In the genomic region with DNA sequence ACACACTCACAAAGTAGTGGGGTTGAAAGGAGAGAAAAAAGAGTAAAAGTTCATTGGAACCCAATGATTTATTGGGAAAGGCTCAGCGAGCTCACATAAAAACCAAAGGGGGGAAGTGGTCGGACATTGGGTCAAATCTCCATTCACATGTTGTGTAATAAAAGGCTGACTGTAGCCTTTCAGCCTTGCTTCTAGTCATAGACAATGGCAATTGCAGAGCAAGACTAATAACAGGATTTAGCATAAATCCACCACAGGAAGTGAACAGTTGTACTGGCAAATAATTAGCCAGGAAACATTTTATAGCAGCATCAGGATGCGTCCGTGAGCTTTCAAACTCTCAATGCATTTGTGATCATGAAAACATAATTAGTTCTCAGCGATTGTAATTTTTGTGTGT, we compare ENCODE assay signal across 8 cellular contexts.
DNase-seq lines count a peak whose midpoint lies in the region; ATAC-seq and TF ChIP-seq lines count a peak whose summit lies in the region.

No MANE protein-coding gene starts in this region.

- no peaks in the 10 kb centered on the region for H3K9me3 ChIP-seq in left ventricle myocardium inferior (replicated peaks)
- H3K9me3 ChIP-seq in CD8-positive, alpha-beta T cell (ENCODE audit: low read length), result no peaks in the 10 kb centered on the region

- H3K27ac ChIP-seq in left ventricle myocardium inferior (replicated peaks) (peak overlapping the region; percentile 59), dorsolateral prefrontal cortex (peak overlapping the region in 5 of 59 donors; percentile 6 to 56 (median 17))
- H3K27ac ChIP-seq in CD8-positive, alpha-beta T cell (ENCODE audit: low read depth, low read length), result no peak overlapping the region

- H3K4me3 ChIP-seq in left ventricle myocardium inferior (peak overlapping the region; percentile 44), dorsolateral prefrontal cortex (peak overlapping the region in 42 of 59 donors; percentile 1 to 49 (median 20))
- H3K4me3 ChIP-seq in CD8-positive, alpha-beta T cell (ENCODE audit: low read depth, low read length), result no peak overlapping the region

- no peak for DNase-seq in left ventricle myocardium inferior
- no peak for DNase-seq in left ventricle myocardium superior
- DNase-seq in dorsolateral prefrontal cortex, result no peak
- no peak for DNase-seq in type B pancreatic cell (ENCODE audit: extremely low spot score, unreplicated experiment)
- no peak for DNase-seq in activated naive CD4-positive, alpha-beta T cell (lab: John Stamatoyannopoulos, UW)
- DNase-seq in CD8-positive, alpha-beta T cell, result no peak
- DNase-seq in T-cell, result no peak

- intact Hi-C loops in left ventricle myocardium inferior (cut with micrococcal nuclease) (no loop called here), left ventricle myocardium superior (cut with micrococcal nuclease) (no loop called here), dorsolateral prefrontal cortex (cut with DNase I) (no loop called here)
- intact Hi-C loops in CD8-positive, alpha-beta T cell (cut with DNase I, micrococcal nuclease), result no loop called here

- H3K27me3 ChIP-seq in left ventricle myocardium inferior (ENCODE audit: low read depth) (no peaks in the 10 kb centered on the region), dorsolateral prefrontal cortex (no peaks in the 10 kb centered on the region)
- no peaks in the 10 kb centered on the region for H3K27me3 ChIP-seq in CD8-positive, alpha-beta T cell (ENCODE audit: insufficient read depth, low read length)

- H3K36me3 ChIP-seq in left ventricle myocardium inferior, result no peaks in the 10 kb centered on the region
- H3K36me3 ChIP-seq in CD8-positive, alpha-beta T cell (ENCODE audit: insufficient read depth, low read length), result no peaks in the 10 kb centered on the region

- POLR2A ChIA-PET in CD8-positive, alpha-beta T cell (lab: Charles Lee), result no interaction called here
- POLR2A ChIA-PET in T-cell (lab: Charles Lee), result no interaction called here

- H3K4me1 ChIP-seq in left ventricle myocardium inferior, result peaks cover 14% of the 10 kb centered on the region
- no peaks in the 10 kb centered on the region for H3K4me1 ChIP-seq in CD8-positive, alpha-beta T cell (ENCODE audit: insufficient read depth, low read length)

- H3K9me3 Mint-ChIP-seq in type B pancreatic cell, result peaks cover 7% of the 10 kb centered on the region
- H3K9me3 Mint-ChIP-seq in CD8-positive, alpha-beta T cell, result no peaks in the 10 kb centered on the region
- H3K9me3 Mint-ChIP-seq in T-cell, result no peaks in the 10 kb centered on the region

- H3K4me3 Mint-ChIP-seq in type B pancreatic cell (peak overlapping the region; percentile 48), T-cell (no peak overlapping the region)
- H3K4me3 Mint-ChIP-seq in CD8-positive, alpha-beta T cell, result no peak overlapping the region

- H3K27me3 Mint-ChIP-seq in type B pancreatic cell, result no peaks in the 10 kb centered on the region
- no peaks in the 10 kb centered on the region for H3K27me3 Mint-ChIP-seq in CD8-positive, alpha-beta T cell (ENCODE audit: low read depth)
- H3K27me3 Mint-ChIP-seq in T-cell, result peaks cover 0 to 3% of the 10 kb centered on the region in 2 donors

- CTCF ChIA-PET in CD8-positive, alpha-beta T cell (lab: Charles Lee), result no interaction called here
- CTCF ChIA-PET in T-cell (lab: Charles Lee), result no interaction called here

- no peak for TF ChIP-seq CTCF in left ventricle myocardium inferior (IDR thresholded peaks at IDR 0.05; ENCODE audit: borderline replicate concordance)
- TF ChIP-seq CTCF in dorsolateral prefrontal cortex (IDR thresholded peaks at IDR 0.05 in 54 of 56, conservative IDR thresholded peaks at IDR 0.05 in 2 of 56; ENCODE audit: low read depth in 1 of 56, partially characterized antibody in 56 of 56), result no peak
- TF ChIP-seq CTCF in type B pancreatic cell (conservative IDR thresholded peaks at IDR 0.05), result no peak
- no peak for TF ChIP-seq CTCF in CD8-positive, alpha-beta T cell (IDR thresholded peaks at IDR 0.05)

- H3K36me3 Mint-ChIP-seq in type B pancreatic cell (no peaks in the 10 kb centered on the region), T-cell (no peaks in the 10 kb centered on the region)
- no peaks in the 10 kb centered on the region for H3K36me3 Mint-ChIP-seq in CD8-positive, alpha-beta T cell

- H3K4me1 Mint-ChIP-seq in type B pancreatic cell (ENCODE audit: unreplicated experiment), result peaks cover 31% of the 10 kb centered on the region
- no peaks in the 10 kb centered on the region for H3K4me1 Mint-ChIP-seq in CD8-positive, alpha-beta T cell (ENCODE audit: low read depth)
- H3K4me1 Mint-ChIP-seq in T-cell, result no peaks in the 10 kb centered on the region

- H3K27ac Mint-ChIP-seq in type B pancreatic cell (peak overlapping the region; percentile 39), T-cell (no peak overlapping the region)
- H3K27ac Mint-ChIP-seq in CD8-positive, alpha-beta T cell, result no peak overlapping the region

- ATAC-seq in left ventricle myocardium superior (no peak), HG03571 (IDR thresholded peaks at IDR 0.05; ENCODE audit: unreplicated experiment) (peak; percentile 92), T-cell (replicated peaks in 1 of 4) (no peak)
- ATAC-seq in CD8-positive, alpha-beta T cell, result no peak
